Comparison of ENCODE assay signal across 8 cellular contexts in the genomic region with DNA sequence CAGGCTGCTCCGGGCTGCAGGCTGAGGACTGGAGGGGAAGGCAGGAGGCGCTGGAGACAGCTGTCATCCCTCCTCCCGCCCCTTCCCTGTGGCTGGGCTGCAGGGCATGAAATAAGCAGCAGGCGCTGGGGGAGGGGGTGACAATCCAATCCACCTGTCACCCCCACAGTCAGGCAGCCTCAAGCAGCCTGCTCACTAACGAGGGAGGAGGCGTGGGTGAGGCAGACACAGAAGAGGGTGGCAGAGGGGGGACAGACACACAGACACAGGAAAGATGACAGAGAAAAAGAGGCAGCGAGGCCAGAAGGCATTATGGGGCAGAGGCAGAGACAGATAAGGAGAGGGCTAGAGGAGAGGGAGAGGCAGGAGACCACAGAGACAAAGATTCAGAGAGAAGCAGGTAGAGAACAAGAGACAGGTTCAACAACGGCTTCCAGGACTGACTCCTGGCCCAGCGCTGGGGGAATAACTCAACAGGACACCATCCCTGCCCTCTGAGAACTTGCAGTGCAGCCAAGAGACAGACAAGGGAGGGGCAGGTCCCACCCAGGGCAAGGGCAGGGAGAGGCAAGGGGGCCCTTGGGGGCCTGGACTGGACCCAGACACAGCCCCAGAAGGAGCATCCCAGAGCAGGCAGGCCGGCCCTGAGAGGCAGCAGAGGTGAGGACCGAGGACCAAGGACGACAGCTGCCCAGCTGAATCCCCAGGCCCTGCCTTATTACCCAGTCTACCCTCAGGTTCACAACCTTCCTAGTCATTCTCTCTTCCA.
A peak's percentile ranks its signal among the peaks of the same experiment; 100 is the strongest.
DNase-seq lines count a peak whose midpoint lies in the region; ATAC-seq and TF ChIP-seq lines count a peak whose summit lies in the region.

No MANE protein-coding gene starts in this region.

- peaks cover 42 to 65% (median 49%) of the 10 kb centered on the region in 11 experiments for H3K36me3 ChIP-seq in BLaER1 treated with 17β-estradiol and CSF1 and Interleukin-3, amounts not matched to agents 10 nM and 100 nM

- H3K4me3 ChIP-seq in BLaER1 treated with 17β-estradiol and CSF1 and Interleukin-3, amounts not matched to agents 10 nM and 100 nM, result peak overlapping the region; percentile 35 to 99 (median 96); a peak in 19 of 20 replicates
- H3K4me3 ChIP-seq in choroid plexus epithelial cell (ENCODE audit: low read depth, low read length), result no peak overlapping the region

- peak; percentile 37 for TF ChIP-seq CTCF in choroid plexus epithelial cell (conservative IDR thresholded peaks at IDR 0.05; ENCODE audit: low read depth, low read length)

- peak overlapping the region; percentile 92 to 100 (median 98) for H3K4me2 ChIP-seq in BLaER1 treated with 17β-estradiol and CSF1 and Interleukin-3, amounts not matched to agents 10 nM and 100 nM

- peak overlapping the region; percentile 78 to 100 (median 98) for H3K9ac ChIP-seq in BLaER1 treated with 17β-estradiol and CSF1 and Interleukin-3, amounts not matched to agents 10 nM and 100 nM

- H3K4me1 ChIP-seq in BLaER1 treated with 17β-estradiol and CSF1 and Interleukin-3, amounts not matched to agents 10 nM and 100 nM, result peaks cover 98 to 100% (median 100%) of the 10 kb centered on the region in 10 experiments

- peak overlapping the region; percentile 61 to 100 (median 97); a peak in 21 of 22 replicates for H3K27ac ChIP-seq in BLaER1 treated with 17β-estradiol and CSF1 and Interleukin-3, amounts not matched to agents 10 nM and 100 nM

- DNase-seq in NAMALWA (ENCODE audit: low spot score) (peak; percentile 56), T-helper 9 cell (peak; percentile 27), choroid plexus epithelial cell (ENCODE audit: low read depth) (no peak), midbrain (lab: John Stamatoyannopoulos, UW) (peak; percentile 60), superior temporal gyrus (ENCODE audit: extremely low spot score) (peak; percentile 74), 8988T (no peak)

- H3K27me3 ChIP-seq in BLaER1 treated with 17β-estradiol and CSF1 and Interleukin-3, amounts not matched to agents 10 nM and 100 nM, result no peaks in the 10 kb centered on the region

- H4K20me1 ChIP-seq in BLaER1 treated with 17β-estradiol and CSF1 and Interleukin-3, amounts not matched to agents 10 nM and 100 nM, result peaks cover 65 to 100% (median 84%) of the 10 kb centered on the region in 11 experiments

- ATAC-seq in GM21381 (IDR thresholded peaks at IDR 0.05; ENCODE audit: unreplicated experiment), result peak; percentile 15

- H3K9me3 ChIP-seq in BLaER1 treated with 17β-estradiol and CSF1 and Interleukin-3, amounts not matched to agents 10 nM and 100 nM (replicated peaks in 1 of 11), result no peaks in the 10 kb centered on the region

Comparison
In these comparisons a context has a peak if more than half of its experiments do, and no peak if none do; other contexts are left out.
1. DNase-seq: peak in NAMALWA (single experiment), T-helper 9 cell (single experiment), midbrain (single experiment) and superior temporal gyrus (single experiment); none in choroid plexus epithelial cell (single experiment) and 8988T (single experiment).